In genomic region chr7:44694766-44695165, GRCh38 we compare ENCODE assay signal across 1 cellular context.
TF ChIP-seq lines count a peak whose summit lies in the region.

No MANE protein-coding gene starts in this region.

TF ChIP-seq in HCT116, 20 proteins besides CTCF, POLR2A, EP300 and RAD21:
- TF ChIP-seq REST (IDR thresholded peaks at IDR 0.05; ENCODE audit: low read depth) (no peak), JUND (IDR thresholded peaks at IDR 0.05) (no peak), POLR2AphosphoS5 (IDR thresholded peaks at IDR 0.05; ENCODE audit: low read depth, low read length) (no peak), CEBPB (IDR thresholded peaks at IDR 0.05; ENCODE audit: low read depth) (no peak), TCF7L2 (IDR thresholded peaks at IDR 0.05; ENCODE audit: borderline replicate concordance, extremely low read depth, insufficient read depth, insufficient read length) (no peak), SIN3A (IDR thresholded peaks at IDR 0.05; ENCODE audit: low read depth) (no peak), ZFX (IDR thresholded peaks at IDR 0.05) (no peak), ATF3 (IDR thresholded peaks at IDR 0.05) (no peak), ZBTB33 (IDR thresholded peaks at IDR 0.05; ENCODE audit: extremely low read depth, insufficient replicate concordance, low read length) (no peak), EZH2phosphoT487 (IDR thresholded peaks at IDR 0.05; ENCODE audit: borderline replicate concordance) (no peak), YY1 (IDR thresholded peaks at IDR 0.05; ENCODE audit: extremely low read depth, insufficient replicate concordance, low read depth, low read length) (no peak)
